17 cellular contexts compared by ENCODE assay signal in the genomic region with DNA sequence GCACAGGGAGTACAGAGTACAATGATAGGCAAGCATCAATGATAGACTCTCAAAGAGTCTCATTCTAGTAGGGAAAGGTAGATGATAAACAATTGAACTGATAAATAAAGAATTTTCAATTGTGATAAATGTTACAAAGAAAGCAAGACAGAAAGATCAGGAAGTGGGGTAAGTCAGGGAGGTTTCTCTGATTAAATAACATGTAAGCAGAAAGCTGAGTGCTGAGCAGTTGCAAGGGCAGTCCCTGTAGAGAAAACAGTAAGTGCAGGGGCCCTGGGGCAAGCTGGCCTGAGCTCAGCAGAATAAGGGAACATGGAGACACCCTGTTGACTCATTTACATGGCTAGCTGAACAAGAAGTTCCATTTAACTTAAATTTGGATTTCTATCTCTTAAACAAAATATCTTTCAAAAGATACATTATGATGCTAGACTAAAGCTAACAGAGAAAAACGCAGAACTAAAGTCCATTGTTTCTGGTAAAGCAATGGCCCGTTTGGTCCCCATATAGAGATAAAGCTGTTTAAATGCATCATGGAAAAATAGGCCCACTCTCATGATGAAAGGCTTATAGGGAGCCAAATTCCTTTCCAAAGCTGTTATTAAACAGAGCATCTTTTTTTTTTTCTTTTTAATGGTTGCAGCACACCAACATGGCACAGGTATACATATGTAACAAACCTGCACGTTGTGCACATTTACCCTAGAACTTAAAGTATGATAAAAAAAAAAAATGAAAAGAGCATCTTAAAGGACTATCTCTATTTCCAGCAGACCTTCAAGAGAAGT. TPM values are rescaled to one million over a fixed set of nuclear protein-coding genes. Genes with fewer than 3 reads are reported as not detected.
DNase-seq lines count a peak whose midpoint lies in the region; ATAC-seq, FAIRE-seq and TF ChIP-seq lines count a peak whose summit lies in the region.
"Had no signal": no experiment of that assay in that cellular context is flagged by ENCODE, and none has a peak within 500 bp of the region (broad histone marks: within the 10 kb centered on the region; RNA-seq: fewer than 3 reads in every experiment).

No MANE protein-coding gene starts in this region.

- CTCF ChIA-PET in MCF 10A (lab: Yijun Ruan, JAX): interaction anchor here (0.6 to 2.0 kb wide), 9 partner anchors 13 to 155 kb away, joined by 3 to 6 read pairs (median 3); no protein-coding TSS in a partner anchor

- ATAC-seq in activated naive CD8-positive, alpha-beta T cell treated with anti-CD3 and anti-CD28 coated beads, Interleukin-2, amount 50 U/mL, for 24 hours: no peak

- no peak for TF ChIP-seq CTCF in MCF 10A (IDR thresholded peaks at IDR 0.05; ENCODE audit: unreplicated experiment)
- TF ChIP-seq CTCF in breast epithelium (IDR thresholded peaks at IDR 0.05): no peak
- TF ChIP-seq CTCF in mesothelial cell of epicardium (IDR thresholded peaks at IDR 0.05; ENCODE audit: unreplicated experiment): no peak
- TF ChIP-seq CTCF in GM10266 (IDR thresholded peaks at IDR 0.05; ENCODE audit: control insufficient read depth, insufficient read depth, low read depth, missing control alignments): no peak

- H3K9me3 ChIP-seq in breast epithelium: no peaks in the 10 kb centered on the region

- no peaks in the 10 kb centered on the region for H3K4me1 ChIP-seq in breast epithelium

- H3K27me3 ChIP-seq in breast epithelium: no peaks in the 10 kb centered on the region

- no peak overlapping the region for H3K4me3 Mint-ChIP-seq in MCF 10A (ENCODE audit: unreplicated experiment)
- H3K4me3 Mint-ChIP-seq in activated naive CD8-positive, alpha-beta T cell treated with anti-CD3 and anti-CD28 coated beads, Interleukin-2, amount 50 U/mL, for 24 hours: no peak overlapping the region
- no peak overlapping the region for H3K4me3 Mint-ChIP-seq in mesothelial cell of epicardium
- H3K4me3 Mint-ChIP-seq in activated T-helper 1 cell treated with anti-CD3 and anti-CD28 coated beads, Interleukin-12 subunit alpha, Interleukin-12 subunit beta, Interleukin-2, Interleukin-4 antibody, amounts not matched to agents 30 ng/mL and 10 ng/mL and 1 ng/mL, durations not matched to agents 14 hours and 24 hours and 36 hours: no peak overlapping the region
- H3K4me3 Mint-ChIP-seq: central memory CD8-positive, alpha-beta T cell had no signal

- no peak overlapping the region for H3K4me3 ChIP-seq in breast epithelium

- peaks cover 27% of the 10 kb centered on the region for H3K4me1 Mint-ChIP-seq in MCF 10A (ENCODE audit: insufficient read depth, unreplicated experiment)
- H3K4me1 Mint-ChIP-seq in activated naive CD8-positive, alpha-beta T cell treated with anti-CD3 and anti-CD28 coated beads, Interleukin-2, amount 50 U/mL, for 24 hours: peaks cover 50% of the 10 kb centered on the region
- peaks cover 53% of the 10 kb centered on the region for H3K4me1 Mint-ChIP-seq in mesothelial cell of epicardium
- peaks cover 47% of the 10 kb centered on the region for H3K4me1 Mint-ChIP-seq in activated T-helper 1 cell treated with anti-CD3 and anti-CD28 coated beads, Interleukin-12 subunit alpha, Interleukin-12 subunit beta, Interleukin-2, Interleukin-4 antibody, amounts not matched to agents 30 ng/mL and 10 ng/mL and 1 ng/mL, durations not matched to agents 14 hours and 24 hours and 36 hours (ENCODE audit: low read depth)

- H3K36me3 ChIP-seq in breast epithelium: no peaks in the 10 kb centered on the region

- H3K27me3 Mint-ChIP-seq in MCF 10A (ENCODE audit: insufficient read depth, unreplicated experiment): no peaks in the 10 kb centered on the region
- no peaks in the 10 kb centered on the region for H3K27me3 Mint-ChIP-seq in activated naive CD8-positive, alpha-beta T cell treated with anti-CD3 and anti-CD28 coated beads, Interleukin-2, amount 50 U/mL, for 24 hours
- peaks cover 6% of the 10 kb centered on the region for H3K27me3 Mint-ChIP-seq in mesothelial cell of epicardium (ENCODE audit: low read depth)
- H3K27me3 Mint-ChIP-seq in activated T-helper 1 cell treated with anti-CD3 and anti-CD28 coated beads, Interleukin-12 subunit alpha, Interleukin-12 subunit beta, Interleukin-2, Interleukin-4 antibody, amounts not matched to agents 30 ng/mL and 10 ng/mL and 1 ng/mL, durations not matched to agents 14 hours and 24 hours and 36 hours (ENCODE audit: insufficient read depth): no peaks in the 10 kb centered on the region
- H3K27me3 Mint-ChIP-seq: central memory CD8-positive, alpha-beta T cell had no signal

- H3K27ac Mint-ChIP-seq in MCF 10A (ENCODE audit: low read depth, unreplicated experiment): no peak overlapping the region
- peak overlapping the region; percentile 68 for H3K27ac Mint-ChIP-seq in activated naive CD8-positive, alpha-beta T cell treated with anti-CD3 and anti-CD28 coated beads, Interleukin-2, amount 50 U/mL, for 24 hours
- H3K27ac Mint-ChIP-seq in mesothelial cell of epicardium: peak overlapping the region; percentile 18
- H3K27ac Mint-ChIP-seq in activated T-helper 1 cell treated with anti-CD3 and anti-CD28 coated beads, Interleukin-12 subunit alpha, Interleukin-12 subunit beta, Interleukin-2, Interleukin-4 antibody, amounts not matched to agents 30 ng/mL and 10 ng/mL and 1 ng/mL, durations not matched to agents 14 hours and 24 hours and 36 hours: no peak overlapping the region
- H3K27ac Mint-ChIP-seq: activated T-helper 2 cell treated with anti-CD3 and anti-CD28 coated beads, Interferon-gamma antibody, Interleukin-2, Interleukin-4, amounts not matched to agents 10 μg/mL and 5 μg/mL and 100 μg/mL, durations not matched to agents 14 hours and 24 hours and 36 hours had no signal

- no TSS peak for BruUV-seq in MCF 10A (replicated peaks; lab: Mats Ljungman, UMichigan)

- H3K9me3 Mint-ChIP-seq in MCF 10A (ENCODE audit: unreplicated experiment) (no peaks in the 10 kb centered on the region), mesothelial cell of epicardium (no peaks in the 10 kb centered on the region)
- no peaks in the 10 kb centered on the region for H3K9me3 Mint-ChIP-seq in activated naive CD8-positive, alpha-beta T cell treated with anti-CD3 and anti-CD28 coated beads, Interleukin-2, amount 50 U/mL, for 24 hours
- H3K9me3 Mint-ChIP-seq in activated T-helper 1 cell treated with anti-CD3 and anti-CD28 coated beads, Interleukin-12 subunit alpha, Interleukin-12 subunit beta, Interleukin-2, Interleukin-4 antibody, amounts not matched to agents 30 ng/mL and 10 ng/mL and 1 ng/mL, durations not matched to agents 14 hours and 24 hours and 36 hours: no peaks in the 10 kb centered on the region
- H3K9me3 Mint-ChIP-seq: central memory CD8-positive, alpha-beta T cell had no signal

- no peak overlapping the region for H3K27ac ChIP-seq in breast epithelium
- H3K27ac ChIP-seq: VCaP had no signal

- POLR2A ChIA-PET in MCF 10A (lab: Yijun Ruan, JAX): interaction anchor here (0.6 to 3.3 kb wide), 13 partner anchors 9 to 155 kb away, joined by 3 to 11 read pairs (median 4); no protein-coding TSS in a partner anchor

- peak; percentile 27 for DNase-seq in MCF 10A (ENCODE audit: unreplicated experiment)
- DNase-seq in breast epithelium (ENCODE audit: low spot score in 2 of 2): no peak
- no peak for DNase-seq in activated naive CD8-positive, alpha-beta T cell treated with anti-CD3 and anti-CD28 coated beads, Interleukin-2, amount 50 U/mL, for 24 hours
- no peak for DNase-seq in mesothelial cell of epicardium (ENCODE audit: low spot score in 2 of 2, unreplicated experiment in 2 of 2)
- no peak for DNase-seq in HTR-8/SVneo (ENCODE audit: insufficient read length, low spot score)
- DNase-seq in activated T-helper 1 cell treated with anti-CD3 and anti-CD28 coated beads, Interleukin-12 subunit alpha, Interleukin-12 subunit beta, Interleukin-2, Interleukin-4 antibody, amounts not matched to agents 30 ng/mL and 10 ng/mL and 1 ng/mL, durations not matched to agents 14 hours and 24 hours and 36 hours (ENCODE audit: low spot score): no peak
- DNase-seq in GM10266 (ENCODE audit: extremely low spot score): no peak
- DNase-seq in retina: no peak
- DNase-seq: amniotic stem cell, NCI-H2029 treated with DMSO at 0.1 percent for 48 hours, NCI-H446 treated with DMSO at 0.1 percent for 48 hours, trophoblast cell had no signal

- intact Hi-C loops in MCF 10A (cut with micrococcal nuclease): no loop called here
- intact Hi-C loops in breast epithelium (cut with DNase I; ENCODE audit: low total_unique reads): no loop called here
- intact Hi-C loops in activated T-helper 1 cell treated with anti-CD3 and anti-CD28 coated beads, Interleukin-12 subunit alpha, Interleukin-12 subunit beta, Interleukin-2, Interleukin-4 antibody, amounts not matched to agents 30 ng/mL and 10 ng/mL and 1 ng/mL, durations not matched to agents 14 hours and 24 hours and 36 hours (cut with micrococcal nuclease): loop anchor here (2.0 kb wide), 1 partner anchor 25 kb away; no protein-coding TSS in a partner anchor

- no peak for FAIRE-seq in HTR-8/SVneo (lab: Jason Lieb, UNC)
- FAIRE-seq: H54, islet of Langerhans had no signal

- H3K36me3 Mint-ChIP-seq in MCF 10A (ENCODE audit: insufficient read depth, unreplicated experiment) (no peaks in the 10 kb centered on the region), mesothelial cell of epicardium (no peaks in the 10 kb centered on the region)
- H3K36me3 Mint-ChIP-seq in activated naive CD8-positive, alpha-beta T cell treated with anti-CD3 and anti-CD28 coated beads, Interleukin-2, amount 50 U/mL, for 24 hours (ENCODE audit: low read depth): peaks cover 22% of the 10 kb centered on the region
- peaks cover 12% of the 10 kb centered on the region for H3K36me3 Mint-ChIP-seq in activated T-helper 1 cell treated with anti-CD3 and anti-CD28 coated beads, Interleukin-12 subunit alpha, Interleukin-12 subunit beta, Interleukin-2, Interleukin-4 antibody, amounts not matched to agents 30 ng/mL and 10 ng/mL and 1 ng/mL, durations not matched to agents 14 hours and 24 hours and 36 hours (ENCODE audit: low read depth)

- TF ChIP-seq POLR2A in breast epithelium (IDR thresholded peaks at IDR 0.05): no peak

RNA-seq across cellular contexts. Expression of a gene that starts 5.3 kb away (rescaled TPM):
- total RNA-seq in MCF 10A (2022) (38.2 and 52.8 TPM in 2 replicates), breast epithelium (10 to 100 TPM; 21.3 to 50.5 (median 25.9) TPM), mesothelial cell of epicardium (64.0 to 76.2 TPM (median 68.9 TPM) in 3 replicates)
- total RNA-seq in activated T-helper 1 cell treated with anti-CD3 and anti-CD28 coated beads, Interleukin-12 subunit alpha, Interleukin-12 subunit beta, Interleukin-2, Interleukin-4 antibody, amounts not matched to agents 30 ng/mL and 10 ng/mL and 1 ng/mL, durations not matched to agents 14 hours and 24 hours and 36 hours: 250 and 257 TPM in 2 replicates

Comparison
In these comparisons a context has a peak if more than half of its experiments do, and no peak if none do; other contexts are left out.
1. H3K27ac Mint-ChIP-seq: peak in activated naive CD8-positive, alpha-beta T cell treated with anti-CD3 and anti-CD28 coated beads, Interleukin-2, amount 50 U/mL, for 24 hours (single experiment) and mesothelial cell of epicardium (single experiment); none in MCF 10A (single experiment) and activated T-helper 1 cell treated with anti-CD3 and anti-CD28 coated beads, Interleukin-12 subunit alpha, Interleukin-12 subunit beta, Interleukin-2, Interleukin-4 antibody, amounts not matched to agents 30 ng/mL and 10 ng/mL and 1 ng/mL, durations not matched to agents 14 hours and 24 hours and 36 hours (single experiment).